12 cellular contexts compared by ENCODE assay signal in genomic region chr6:65633516-65633915, GRCh38.
"Had no signal": no experiment of that assay in that cellular context is flagged by ENCODE, and none has a peak within 500 bp of the region (broad histone marks: within the 10 kb centered on the region; RNA-seq: fewer than 3 reads in every experiment).

No MANE protein-coding gene starts in this region.

- H3K27me3 ChIP-seq: dorsolateral prefrontal cortex, gastroesophageal sphincter, ovary, spleen had no signal

- H3K9me3 Mint-ChIP-seq: activated CD4-positive, alpha-beta T cell treated with anti-CD3 and anti-CD28 coated beads, Interleukin-2, amount 10 ng/mL, durations not matched to agents 24 days and 14 days had no signal

- H3K27ac ChIP-seq: dorsolateral prefrontal cortex, gastroesophageal sphincter, ovary, spleen had no signal

- H3K4me1 Mint-ChIP-seq: activated CD4-positive, alpha-beta T cell treated with anti-CD3 and anti-CD28 coated beads, Interleukin-2, amount 10 ng/mL, durations not matched to agents 24 days and 14 days; naive B cell had no signal

- H3K27me3 Mint-ChIP-seq: activated CD4-positive, alpha-beta T cell treated with anti-CD3 and anti-CD28 coated beads, Interleukin-2, amount 10 ng/mL, durations not matched to agents 24 days and 14 days; naive B cell had no signal

- H3K9me3 ChIP-seq: gastroesophageal sphincter, ovary had no signal

- H3K36me3 Mint-ChIP-seq: naive B cell had no signal

- H3K4me3 ChIP-seq: dorsolateral prefrontal cortex, gastroesophageal sphincter, ovary, spleen had no signal

- H3K4me3 Mint-ChIP-seq: activated CD4-positive, alpha-beta T cell treated with anti-CD3 and anti-CD28 coated beads, Interleukin-2, amount 10 ng/mL, durations not matched to agents 24 days and 14 days; naive B cell had no signal

- H3K27ac Mint-ChIP-seq: activated CD4-positive, alpha-beta T cell treated with anti-CD3 and anti-CD28 coated beads, Interleukin-2, amount 10 ng/mL, durations not matched to agents 24 days and 14 days; naive B cell had no signal

- DNase-seq: activated CD4-positive, alpha-beta T cell treated with anti-CD3 and anti-CD28 coated beads, Interleukin-2, amount 10 ng/mL, durations not matched to agents 24 days and 14 days; activated CD4-positive, CD25-positive, alpha-beta regulatory T cell; activated CD8-positive, alpha-beta memory T cell treated with anti-CD3 and anti-CD28 coated beads for 24 hours; activated naive CD4-positive, alpha-beta T cell; anterior cingulate cortex; dorsolateral prefrontal cortex; erythroblast; naive B cell; ovary; spleen had no signal

- ATAC-seq: gastroesophageal sphincter, sciatic nerve had no signal

- H3K36me3 ChIP-seq: gastroesophageal sphincter, ovary, spleen had no signal

- H3K4me1 ChIP-seq: gastroesophageal sphincter, spleen had no signal
